In the genomic region with DNA sequence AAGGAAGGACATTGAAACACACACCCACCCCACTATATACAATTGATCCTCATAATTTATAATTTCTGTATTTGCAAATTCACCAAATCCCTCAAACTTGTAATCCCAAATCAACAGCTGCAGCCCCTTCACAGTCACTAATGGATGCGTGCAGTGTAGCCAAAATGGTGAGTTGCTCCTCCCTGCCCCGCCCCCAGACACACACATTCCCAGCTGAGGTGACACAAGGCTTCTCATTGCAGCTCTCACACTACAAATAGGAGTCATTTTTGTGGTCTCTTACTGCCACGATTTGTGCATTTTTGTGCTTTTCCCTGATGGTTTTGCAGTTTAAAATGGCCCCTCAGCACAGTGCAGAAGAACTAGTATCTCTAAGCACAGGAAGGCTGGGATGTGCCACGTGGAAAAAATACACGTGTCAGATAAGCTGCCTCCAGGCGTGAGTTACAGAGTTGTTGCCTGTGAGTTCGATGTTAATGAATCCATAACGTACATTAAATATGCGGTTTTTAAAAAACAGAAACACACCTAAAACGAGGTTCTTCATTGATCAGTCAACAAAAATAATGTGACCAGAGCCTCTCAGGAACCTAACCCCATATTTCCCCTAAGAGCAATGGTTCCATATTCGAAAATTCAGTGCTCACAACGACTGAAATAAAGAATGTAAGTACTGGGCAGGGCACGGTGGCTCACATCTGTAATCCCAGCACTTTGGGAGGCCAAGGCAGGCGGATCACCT, we compare ENCODE assay signal across 1 cellular context.
TF ChIP-seq lines count a peak whose summit lies in the region.

No MANE protein-coding gene starts in this region.

TF ChIP-seq in WTC11, 78 proteins besides CTCF, POLR2A, EP300 and RAD21:
- TF ChIP-seq, protein P1, sequence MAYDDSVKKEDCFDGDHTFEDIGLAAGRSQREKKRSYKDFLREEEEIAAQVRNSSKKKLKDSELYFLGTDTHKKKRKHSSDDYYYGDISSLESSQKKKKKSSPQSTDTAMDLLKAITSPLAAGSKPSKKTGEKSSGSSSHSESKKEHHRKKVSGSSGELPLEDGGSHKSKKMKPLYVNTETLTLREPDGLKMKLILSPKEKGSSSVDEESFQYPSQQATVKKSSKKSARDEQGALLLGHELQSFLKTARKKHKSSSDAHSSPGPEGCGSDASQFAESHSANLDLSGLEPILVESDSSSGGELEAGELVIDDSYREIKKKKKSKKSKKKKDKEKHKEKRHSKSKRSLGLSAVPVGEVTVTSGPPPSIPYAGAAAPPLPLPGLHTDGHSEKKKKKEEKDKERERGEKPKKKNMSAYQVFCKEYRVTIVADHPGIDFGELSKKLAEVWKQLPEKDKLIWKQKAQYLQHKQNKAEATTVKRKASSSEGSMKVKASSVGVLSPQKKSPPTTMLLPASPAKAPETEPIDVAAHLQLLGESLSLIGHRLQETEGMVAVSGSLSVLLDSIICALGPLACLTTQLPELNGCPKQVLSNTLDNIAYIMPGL (CRISPR knock-in tag; IDR thresholded peaks at IDR 0.05) = no peak
- TF ChIP-seq, protein P2, sequence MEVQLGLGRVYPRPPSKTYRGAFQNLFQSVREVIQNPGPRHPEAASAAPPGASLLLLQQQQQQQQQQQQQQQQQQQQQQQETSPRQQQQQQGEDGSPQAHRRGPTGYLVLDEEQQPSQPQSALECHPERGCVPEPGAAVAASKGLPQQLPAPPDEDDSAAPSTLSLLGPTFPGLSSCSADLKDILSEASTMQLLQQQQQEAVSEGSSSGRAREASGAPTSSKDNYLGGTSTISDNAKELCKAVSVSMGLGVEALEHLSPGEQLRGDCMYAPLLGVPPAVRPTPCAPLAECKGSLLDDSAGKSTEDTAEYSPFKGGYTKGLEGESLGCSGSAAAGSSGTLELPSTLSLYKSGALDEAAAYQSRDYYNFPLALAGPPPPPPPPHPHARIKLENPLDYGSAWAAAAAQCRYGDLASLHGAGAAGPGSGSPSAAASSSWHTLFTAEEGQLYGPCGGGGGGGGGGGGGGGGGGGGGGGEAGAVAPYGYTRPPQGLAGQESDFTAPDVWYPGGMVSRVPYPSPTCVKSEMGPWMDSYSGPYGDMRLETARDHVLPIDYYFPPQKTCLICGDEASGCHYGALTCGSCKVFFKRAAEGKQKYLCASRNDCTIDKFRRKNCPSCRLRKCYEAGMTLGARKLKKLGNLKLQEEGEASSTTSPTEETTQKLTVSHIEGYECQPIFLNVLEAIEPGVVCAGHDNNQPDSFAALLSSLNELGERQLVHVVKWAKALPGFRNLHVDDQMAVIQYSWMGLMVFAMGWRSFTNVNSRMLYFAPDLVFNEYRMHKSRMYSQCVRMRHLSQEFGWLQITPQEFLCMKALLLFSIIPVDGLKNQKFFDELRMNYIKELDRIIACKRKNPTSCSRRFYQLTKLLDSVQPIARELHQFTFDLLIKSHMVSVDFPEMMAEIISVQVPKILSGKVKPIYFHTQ (CRISPR knock-in tag; IDR thresholded peaks at IDR 0.05) = no peak
- TF ChIP-seq NR2C2 (CRISPR knock-in tag; IDR thresholded peaks at IDR 0.05) (no peak), TEAD1 (CRISPR knock-in tag; IDR thresholded peaks at IDR 0.05) (no peak), RELA (CRISPR knock-in tag; IDR thresholded peaks at IDR 0.05; ENCODE audit: borderline replicate concordance) (no peak), FOXP1 (CRISPR knock-in tag; IDR thresholded peaks at IDR 0.05; ENCODE audit: borderline replicate concordance) (no peak), FOXJ3 (CRISPR knock-in tag; IDR thresholded peaks at IDR 0.05; ENCODE audit: borderline replicate concordance) (no peak), HMGA2 (CRISPR knock-in tag; IDR thresholded peaks at IDR 0.05) (no peak), ZNF232 (CRISPR knock-in tag; IDR thresholded peaks at IDR 0.05) (no peak), ZNF396 (CRISPR knock-in tag; IDR thresholded peaks at IDR 0.05; ENCODE audit: borderline replicate concordance) (no peak), SOX15 (CRISPR knock-in tag; IDR thresholded peaks at IDR 0.05) (no peak), GTF2I (CRISPR knock-in tag; conservative IDR thresholded peaks at IDR 0.05) (no peak)
- TF ChIP-seq, protein P3, sequence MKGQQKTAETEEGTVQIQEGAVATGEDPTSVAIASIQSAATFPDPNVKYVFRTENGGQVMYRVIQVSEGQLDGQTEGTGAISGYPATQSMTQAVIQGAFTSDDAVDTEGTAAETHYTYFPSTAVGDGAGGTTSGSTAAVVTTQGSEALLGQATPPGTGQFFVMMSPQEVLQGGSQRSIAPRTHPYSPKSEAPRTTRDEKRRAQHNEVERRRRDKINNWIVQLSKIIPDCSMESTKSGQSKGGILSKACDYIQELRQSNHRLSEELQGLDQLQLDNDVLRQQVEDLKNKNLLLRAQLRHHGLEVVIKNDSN (CRISPR knock-in tag; IDR thresholded peaks at IDR 0.05) = no peak
- TF ChIP-seq, protein P4, sequence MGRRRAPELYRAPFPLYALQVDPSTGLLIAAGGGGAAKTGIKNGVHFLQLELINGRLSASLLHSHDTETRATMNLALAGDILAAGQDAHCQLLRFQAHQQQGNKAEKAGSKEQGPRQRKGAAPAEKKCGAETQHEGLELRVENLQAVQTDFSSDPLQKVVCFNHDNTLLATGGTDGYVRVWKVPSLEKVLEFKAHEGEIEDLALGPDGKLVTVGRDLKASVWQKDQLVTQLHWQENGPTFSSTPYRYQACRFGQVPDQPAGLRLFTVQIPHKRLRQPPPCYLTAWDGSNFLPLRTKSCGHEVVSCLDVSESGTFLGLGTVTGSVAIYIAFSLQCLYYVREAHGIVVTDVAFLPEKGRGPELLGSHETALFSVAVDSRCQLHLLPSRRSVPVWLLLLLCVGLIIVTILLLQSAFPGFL (CRISPR knock-in tag; IDR thresholded peaks at IDR 0.05; ENCODE audit: borderline replicate concordance) = no peak
- TF ChIP-seq, protein P5, sequence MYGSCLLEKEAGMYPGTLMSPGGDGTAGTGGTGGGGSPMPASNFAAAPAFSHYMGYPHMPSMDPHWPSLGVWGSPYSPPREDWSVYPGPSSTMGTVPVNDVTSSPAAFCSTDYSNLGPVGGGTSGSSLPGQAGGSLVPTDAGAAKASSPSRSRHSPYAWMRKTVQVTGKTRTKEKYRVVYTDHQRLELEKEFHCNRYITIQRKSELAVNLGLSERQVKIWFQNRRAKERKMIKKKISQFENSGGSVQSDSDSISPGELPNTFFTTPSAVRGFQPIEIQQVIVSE (CRISPR knock-in tag; IDR thresholded peaks at IDR 0.05; ENCODE audit: borderline replicate concordance) = no peak
- TF ChIP-seq, protein P6, sequence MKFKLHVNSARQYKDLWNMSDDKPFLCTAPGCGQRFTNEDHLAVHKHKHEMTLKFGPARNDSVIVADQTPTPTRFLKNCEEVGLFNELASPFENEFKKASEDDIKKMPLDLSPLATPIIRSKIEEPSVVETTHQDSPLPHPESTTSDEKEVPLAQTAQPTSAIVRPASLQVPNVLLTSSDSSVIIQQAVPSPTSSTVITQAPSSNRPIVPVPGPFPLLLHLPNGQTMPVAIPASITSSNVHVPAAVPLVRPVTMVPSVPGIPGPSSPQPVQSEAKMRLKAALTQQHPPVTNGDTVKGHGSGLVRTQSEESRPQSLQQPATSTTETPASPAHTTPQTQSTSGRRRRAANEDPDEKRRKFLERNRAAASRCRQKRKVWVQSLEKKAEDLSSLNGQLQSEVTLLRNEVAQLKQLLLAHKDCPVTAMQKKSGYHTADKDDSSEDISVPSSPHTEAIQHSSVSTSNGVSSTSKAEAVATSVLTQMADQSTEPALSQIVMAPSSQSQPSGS (CRISPR knock-in tag; IDR thresholded peaks at IDR 0.05; ENCODE audit: borderline replicate concordance, low read depth) = no peak
- TF ChIP-seq, protein P7, sequence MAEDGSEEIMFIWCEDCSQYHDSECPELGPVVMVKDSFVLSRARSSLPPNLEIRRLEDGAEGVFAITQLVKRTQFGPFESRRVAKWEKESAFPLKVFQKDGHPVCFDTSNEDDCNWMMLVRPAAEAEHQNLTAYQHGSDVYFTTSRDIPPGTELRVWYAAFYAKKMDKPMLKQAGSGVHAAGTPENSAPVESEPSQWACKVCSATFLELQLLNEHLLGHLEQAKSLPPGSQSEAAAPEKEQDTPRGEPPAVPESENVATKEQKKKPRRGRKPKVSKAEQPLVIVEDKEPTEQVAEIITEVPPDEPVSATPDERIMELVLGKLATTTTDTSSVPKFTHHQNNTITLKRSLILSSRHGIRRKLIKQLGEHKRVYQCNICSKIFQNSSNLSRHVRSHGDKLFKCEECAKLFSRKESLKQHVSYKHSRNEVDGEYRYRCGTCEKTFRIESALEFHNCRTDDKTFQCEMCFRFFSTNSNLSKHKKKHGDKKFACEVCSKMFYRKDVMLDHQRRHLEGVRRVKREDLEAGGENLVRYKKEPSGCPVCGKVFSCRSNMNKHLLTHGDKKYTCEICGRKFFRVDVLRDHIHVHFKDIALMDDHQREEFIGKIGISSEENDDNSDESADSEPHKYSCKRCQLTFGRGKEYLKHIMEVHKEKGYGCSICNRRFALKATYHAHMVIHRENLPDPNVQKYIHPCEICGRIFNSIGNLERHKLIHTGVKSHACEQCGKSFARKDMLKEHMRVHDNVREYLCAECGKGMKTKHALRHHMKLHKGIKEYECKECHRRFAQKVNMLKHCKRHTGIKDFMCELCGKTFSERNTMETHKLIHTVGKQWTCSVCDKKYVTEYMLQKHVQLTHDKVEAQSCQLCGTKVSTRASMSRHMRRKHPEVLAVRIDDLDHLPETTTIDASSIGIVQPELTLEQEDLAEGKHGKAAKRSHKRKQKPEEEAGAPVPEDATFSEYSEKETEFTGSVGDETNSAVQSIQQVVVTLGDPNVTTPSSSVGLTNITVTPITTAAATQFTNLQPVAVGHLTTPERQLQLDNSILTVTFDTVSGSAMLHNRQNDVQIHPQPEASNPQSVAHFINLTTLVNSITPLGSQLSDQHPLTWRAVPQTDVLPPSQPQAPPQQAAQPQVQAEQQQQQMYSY (CRISPR knock-in tag; IDR thresholded peaks at IDR 0.05) = no peak
TF ChIP-seq in WTC11: peak in this region for 0.
